In genomic region chr1:229114781-229115417, GRCh38 we compare ENCODE assay signal across 1 cellular context.
TF ChIP-seq lines count a peak whose summit lies in the region.

No MANE protein-coding gene starts in this region.

TF ChIP-seq in HEK293, 187 proteins besides CTCF, POLR2A, EP300 and RAD21 (continued from another document):
- TF ChIP-seq ZNF518A (tag by site-specific recombination; conservative IDR thresholded peaks at IDR 0.05; ENCODE audit: low read depth) (no peak), KLF1 (tag by site-specific recombination; IDR thresholded peaks at IDR 0.05) (peak; percentile 50; the same call in 1 of the 2 replicates), OSR2 (tag by site-specific recombination; IDR thresholded peaks at IDR 0.05) (0 out of 2 replicates have a peak, but pooled peaks have one; percentile 22), WT1 (tag by site-specific recombination; IDR thresholded peaks at IDR 0.05) (peak; percentile 81), PRDM10 (tag by site-specific recombination; IDR thresholded peaks at IDR 0.05) (0 out of 2 replicates have a peak, but pooled peaks have one; percentile 23), ZNF768 (tag by site-specific recombination; IDR thresholded peaks at IDR 0.05) (0 out of 2 replicates have a peak, but pooled peaks have one; percentile 32), ZIC2 (tag by site-specific recombination; IDR thresholded peaks at IDR 0.05) (peak; percentile 66; the same call in 1 of the 2 replicates), ZNF513 (tag by site-specific recombination; IDR thresholded peaks at IDR 0.05) (no peak), ZBTB48 (tag by site-specific recombination; IDR thresholded peaks at IDR 0.05) (peak; percentile 90), ZBTB21 (tag by site-specific recombination; IDR thresholded peaks at IDR 0.05) (no peak), ZNF544 (tag by site-specific recombination; IDR thresholded peaks at IDR 0.05) (no peak), ZXDB (tag by site-specific recombination; IDR thresholded peaks at IDR 0.05) (0 out of 2 replicates have a peak, but pooled peaks have one; percentile 27), GLIS1 (tag by site-specific recombination; IDR thresholded peaks at IDR 0.05) (peak; percentile 42; the same call in 1 of the 2 replicates), ZNF629 (tag by site-specific recombination; IDR thresholded peaks at IDR 0.05) (no peak)
- TF ChIP-seq, protein P1, sequence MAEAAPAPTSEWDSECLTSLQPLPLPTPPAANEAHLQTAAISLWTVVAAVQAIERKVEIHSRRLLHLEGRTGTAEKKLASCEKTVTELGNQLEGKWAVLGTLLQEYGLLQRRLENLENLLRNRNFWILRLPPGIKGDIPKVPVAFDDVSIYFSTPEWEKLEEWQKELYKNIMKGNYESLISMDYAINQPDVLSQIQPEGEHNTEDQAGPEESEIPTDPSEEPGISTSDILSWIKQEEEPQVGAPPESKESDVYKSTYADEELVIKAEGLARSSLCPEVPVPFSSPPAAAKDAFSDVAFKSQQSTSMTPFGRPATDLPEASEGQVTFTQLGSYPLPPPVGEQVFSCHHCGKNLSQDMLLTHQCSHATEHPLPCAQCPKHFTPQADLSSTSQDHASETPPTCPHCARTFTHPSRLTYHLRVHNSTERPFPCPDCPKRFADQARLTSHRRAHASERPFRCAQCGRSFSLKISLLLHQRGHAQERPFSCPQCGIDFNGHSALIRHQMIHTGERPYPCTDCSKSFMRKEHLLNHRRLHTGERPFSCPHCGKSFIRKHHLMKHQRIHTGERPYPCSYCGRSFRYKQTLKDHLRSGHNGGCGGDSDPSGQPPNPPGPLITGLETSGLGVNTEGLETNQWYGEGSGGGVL (tag by site-specific recombination; IDR thresholded peaks at IDR 0.05) = peak; percentile 89
